ENCODE assay signal across 10 cellular contexts in the genomic region with DNA sequence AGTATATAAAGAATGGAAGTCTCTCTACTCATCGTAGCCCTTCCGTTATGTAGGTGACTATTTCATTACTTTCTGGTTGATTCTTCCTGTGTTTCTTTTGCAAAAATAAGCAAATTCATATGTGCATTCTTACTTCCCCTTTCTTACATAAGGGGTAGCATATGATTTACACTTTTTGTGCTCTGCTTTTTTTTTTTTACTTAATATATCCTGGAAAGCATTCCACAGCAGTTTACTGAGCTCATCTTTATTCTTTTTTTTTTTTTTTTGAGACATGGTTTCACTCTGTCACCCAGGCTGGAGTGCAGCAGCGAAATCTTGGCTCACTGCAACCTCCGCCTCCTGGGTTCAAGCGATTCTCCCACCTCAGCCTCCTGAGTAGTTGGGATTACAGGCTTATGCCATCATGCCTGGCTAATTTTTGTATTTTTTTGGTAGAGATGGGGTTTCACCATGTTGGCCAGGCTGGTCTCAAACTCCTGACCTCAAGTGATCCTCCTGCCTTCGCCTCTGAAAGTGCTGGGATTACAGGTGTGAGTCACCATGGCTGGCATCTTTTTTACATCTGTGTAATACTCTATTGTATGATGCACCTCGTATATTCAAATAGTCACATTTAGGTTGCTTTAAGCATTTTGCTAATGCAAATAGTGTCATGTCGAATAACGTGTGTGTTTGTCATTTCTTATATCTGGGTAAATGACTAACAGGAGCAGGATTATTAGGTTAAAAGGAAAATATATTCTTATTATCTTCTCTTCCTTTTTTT. TPM values are rescaled to one million over a fixed set of nuclear protein-coding genes. Genes with fewer than 3 reads are reported as not detected.
DNase-seq lines count a peak whose midpoint lies in the region; ATAC-seq and TF ChIP-seq lines count a peak whose summit lies in the region.
"Had no signal": no experiment of that assay in that cellular context is flagged by ENCODE, and none has a peak within 500 bp of the region (broad histone marks: within the 10 kb centered on the region; RNA-seq: fewer than 3 reads in every experiment).

No MANE protein-coding gene starts in this region.

- H3K27ac ChIP-seq in BLaER1 (peak overlapping the region; percentile 67), mesenchymal stem cell (ENCODE audit: low read length, poor library complexity, severe bottlenecking) (no peak overlapping the region)
- H3K27ac ChIP-seq: neural progenitor cell had no signal

- 76% methylated on average over 5 of the region's 9 CpGs for whole genome bisulfite sequencing in mesenchymal stem cell

- no peaks in the 10 kb centered on the region for H3K9me3 ChIP-seq in BLaER1
- no peaks in the 10 kb centered on the region for H3K9me3 ChIP-seq in mesenchymal stem cell (ENCODE audit: control insufficient read depth, low read length)

- H2BK12ac ChIP-seq in mesenchymal stem cell (ENCODE audit: low read length in 2 of 2): no peak overlapping the region

- no peaks in the 10 kb centered on the region for H3K36me3 ChIP-seq in BLaER1
- H3K36me3 ChIP-seq in mesenchymal stem cell (ENCODE audit: control insufficient read depth in 1 of 2, insufficient read depth in 2 of 2, low read depth in 1 of 2, low read length in 2 of 2): peaks cover 0 to 4% of the 10 kb centered on the region in 2 experiments
- H3K36me3 ChIP-seq: neural progenitor cell had no signal

- no peak overlapping the region for H3K23ac ChIP-seq in mesenchymal stem cell (ENCODE audit: low read length in 2 of 2)

- TF ChIP-seq POLR2A in erythroblast (IDR thresholded peaks at IDR 0.05; ENCODE audit: low read length): no peak

- no peaks in the 10 kb centered on the region for H4K20me1 ChIP-seq in BLaER1

- no peak overlapping the region for H2AK5ac ChIP-seq in mesenchymal stem cell (ENCODE audit: low read length, severe bottlenecking)

- H3K4me1 ChIP-seq in BLaER1 (peaks cover 45% of the 10 kb centered on the region), mesenchymal stem cell (ENCODE audit: control insufficient read depth, insufficient read depth, low read depth, low read length) (no peaks in the 10 kb centered on the region)
- H3K4me1 ChIP-seq: neural progenitor cell had no signal

- H2BK15ac ChIP-seq in mesenchymal stem cell (ENCODE audit: low read depth, poor library complexity, severe bottlenecking): no peak overlapping the region

- peak; percentile 42 for ATAC-seq in GM19043 (IDR thresholded peaks at IDR 0.05; ENCODE audit: low read depth, unreplicated experiment)
- ATAC-seq in HG02943 (IDR thresholded peaks at IDR 0.05; ENCODE audit: low read depth, unreplicated experiment): peak; percentile 17
- no peak for ATAC-seq in SK-N-SH treated with all-trans-retinoic acid at 6 μM for 48 hours
- ATAC-seq: Right ventricle myocardium inferior had no signal

- H2BK120ac ChIP-seq in mesenchymal stem cell (ENCODE audit: low read depth, low read length): no peak overlapping the region

- peak overlapping the region; percentile 18; the same call in 1 of the 2 replicates for H3K4me3 ChIP-seq in BLaER1
- H3K4me3 ChIP-seq in mesenchymal stem cell (ENCODE audit: insufficient read depth in 1 of 2, low read depth in 1 of 2, low read length in 2 of 2): no peak overlapping the region
- H3K4me3 ChIP-seq: neural progenitor cell had no signal

- H3K18ac ChIP-seq in mesenchymal stem cell (ENCODE audit: low read depth in 1 of 2, low read length in 2 of 2): no peak overlapping the region

- H3K4ac ChIP-seq in mesenchymal stem cell (ENCODE audit: low read depth in 1 of 2, low read length in 2 of 2): no peak overlapping the region

- H2BK5ac ChIP-seq in mesenchymal stem cell (ENCODE audit: low read depth, low read length, poor library complexity, severe bottlenecking): no peak overlapping the region

- H4K8ac ChIP-seq in mesenchymal stem cell (ENCODE audit: low read length): no peak overlapping the region

- H3K14ac ChIP-seq in mesenchymal stem cell (ENCODE audit: low read length in 2 of 2): no peak overlapping the region

- H3K4me2 ChIP-seq in BLaER1: peak overlapping the region; percentile 72
- no peak overlapping the region for H3K4me2 ChIP-seq in mesenchymal stem cell (ENCODE audit: low read length, poor library complexity, severe bottlenecking)
- H3K4me2 ChIP-seq: neural progenitor cell had no signal

- H4K91ac ChIP-seq in mesenchymal stem cell (ENCODE audit: low read length): no peak overlapping the region

- DNase-seq in MV-4-11 (lab: John Stamatoyannopoulos, UW): peak; percentile 70
- DNase-seq in NCI-H1930 (lab: John Stamatoyannopoulos, UW): no peak
- DNase-seq in erythroblast (lab: John Stamatoyannopoulos, UW): no peak
- DNase-seq in mesenchymal stem cell: no peak

- H3K27me3 ChIP-seq in BLaER1: no peaks in the 10 kb centered on the region
- H3K27me3 ChIP-seq in mesenchymal stem cell (ENCODE audit: control insufficient read depth in 1 of 2, insufficient read depth in 1 of 2, low read length in 2 of 2): peaks cover 6 to 14% of the 10 kb centered on the region in 2 experiments
- H3K27me3 ChIP-seq: neural progenitor cell had no signal

- H3K9ac ChIP-seq in BLaER1 (0 out of 2 replicates have a peak overlapping the region, but pooled peaks have one; percentile 27), mesenchymal stem cell (ENCODE audit: low read length) (no peak overlapping the region)
- H3K9ac ChIP-seq: neural progenitor cell had no signal

- no peaks in the 10 kb centered on the region for H3K79me1 ChIP-seq in mesenchymal stem cell (replicated peaks; ENCODE audit: low read length, poor library complexity, severe bottlenecking)

- no peak overlapping the region for H2AFZ ChIP-seq in mesenchymal stem cell (ENCODE audit: low read depth, low read length)
- H2AFZ ChIP-seq: neural progenitor cell had no signal

TF ChIP-seq in SK-N-SH treated with all-trans-retinoic acid at 6 μM for 48 hours, 23 proteins besides CTCF, POLR2A, EP300 and RAD21:
- TF ChIP-seq ARNTL (CRISPR knock-in tag; IDR thresholded peaks at IDR 0.05; ENCODE audit: borderline replicate concordance, low read depth) (no peak), ISL1 (CRISPR knock-in tag; IDR thresholded peaks at IDR 0.05) (no peak), ZNF8 (CRISPR knock-in tag; IDR thresholded peaks at IDR 0.05) (no peak), TOX (CRISPR knock-in tag; IDR thresholded peaks at IDR 0.05; ENCODE audit: borderline replicate concordance) (no peak)
- TF ChIP-seq, protein P1, sequence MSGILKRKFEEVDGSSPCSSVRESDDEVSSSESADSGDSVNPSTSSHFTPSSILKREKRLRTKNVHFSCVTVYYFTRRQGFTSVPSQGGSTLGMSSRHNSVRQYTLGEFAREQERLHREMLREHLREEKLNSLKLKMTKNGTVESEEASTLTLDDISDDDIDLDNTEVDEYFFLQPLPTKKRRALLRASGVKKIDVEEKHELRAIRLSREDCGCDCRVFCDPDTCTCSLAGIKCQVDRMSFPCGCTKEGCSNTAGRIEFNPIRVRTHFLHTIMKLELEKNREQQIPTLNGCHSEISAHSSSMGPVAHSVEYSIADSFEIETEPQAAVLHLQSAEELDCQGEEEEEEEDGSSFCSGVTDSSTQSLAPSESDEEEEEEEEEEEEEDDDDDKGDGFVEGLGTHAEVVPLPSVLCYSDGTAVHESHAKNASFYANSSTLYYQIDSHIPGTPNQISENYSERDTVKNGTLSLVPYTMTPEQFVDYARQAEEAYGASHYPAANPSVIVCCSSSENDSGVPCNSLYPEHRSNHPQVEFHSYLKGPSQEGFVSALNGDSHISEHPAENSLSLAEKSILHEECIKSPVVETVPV (CRISPR knock-in tag; IDR thresholded peaks at IDR 0.05): no peak

RNA-seq across cellular contexts. Expression of a gene that starts 13.1 kb away (rescaled TPM):
- polyA plus RNA-seq in mesenchymal stem cell (2013, experiment 1 of 2): 2.4 TPM
- polyA plus RNA-seq in mesenchymal stem cell (2013, experiment 2 of 2): 2.2 TPM

RNA-seq across cellular contexts. Expression of a gene that starts 15.0 kb away (rescaled TPM):
- 4.0 TPM for polyA plus RNA-seq in mesenchymal stem cell (2013, experiment 1 of 2)
- polyA plus RNA-seq in mesenchymal stem cell (2013, experiment 2 of 2): 4.6 TPM

RNA-seq across cellular contexts. Expression of a gene that starts 51.9 kb away (rescaled TPM):
- 13.5 TPM for polyA plus RNA-seq in mesenchymal stem cell (2013, experiment 1 of 2)
- polyA plus RNA-seq in mesenchymal stem cell (2013, experiment 2 of 2): 13.8 TPM
